ENCODE assay signal across 1 cellular context in genomic region chr6:28981391-28981832, GRCh38.
TF ChIP-seq lines count a peak whose summit lies in the region.

No MANE protein-coding gene starts in this region.

TF ChIP-seq in HepG2, 621 proteins besides CTCF, POLR2A, EP300 and RAD21 (continued from another document and continues in another):
- TF ChIP-seq FOXP4 (CRISPR knock-in tag; IDR thresholded peaks at IDR 0.05) (no peak), TERF1 (CRISPR knock-in tag; IDR thresholded peaks at IDR 0.05) (no peak), ATF3 (CRISPR knock-in tag; IDR thresholded peaks at IDR 0.05) (no peak), ZFP37 (CRISPR knock-in tag; IDR thresholded peaks at IDR 0.05; ENCODE audit: borderline replicate concordance) (no peak), ZNF256 (CRISPR knock-in tag; conservative IDR thresholded peaks at IDR 0.05) (no peak), RAD51 (IDR thresholded peaks at IDR 0.05; ENCODE audit: borderline replicate concordance) (no peak), ZHX2 (IDR thresholded peaks at IDR 0.05; ENCODE audit: low read depth) (no peak), ZHX2 (CRISPR knock-in tag; IDR thresholded peaks at IDR 0.05; ENCODE audit: borderline replicate concordance) (no peak), HDAC6 (IDR thresholded peaks at IDR 0.05; ENCODE audit: low read depth, low read length) (no peak), ZNF264 (CRISPR knock-in tag; IDR thresholded peaks at IDR 0.05) (peak; percentile 22; the same call in 1 of the 2 replicates), RFXAP (CRISPR knock-in tag; IDR thresholded peaks at IDR 0.05; ENCODE audit: borderline replicate concordance) (no peak), ZNF383 (CRISPR knock-in tag; IDR thresholded peaks at IDR 0.05; ENCODE audit: borderline replicate concordance) (no peak), ZNF20 (CRISPR knock-in tag; IDR thresholded peaks at IDR 0.05) (0 out of 2 replicates have a peak, but pooled peaks have one; percentile 10), ZSCAN21 (CRISPR knock-in tag; IDR thresholded peaks at IDR 0.05; ENCODE audit: borderline replicate concordance) (no peak), HNF1B (CRISPR knock-in tag; IDR thresholded peaks at IDR 0.05) (no peak), ZEB1 (IDR thresholded peaks at IDR 0.05; ENCODE audit: insufficient replicate concordance, low read depth) (no peak), ZNF572 (CRISPR knock-in tag; IDR thresholded peaks at IDR 0.05) (no peak), FOXK1 (CRISPR knock-in tag; IDR thresholded peaks at IDR 0.05; ENCODE audit: borderline replicate concordance, low read depth) (no peak), NFKBIZ (CRISPR knock-in tag; IDR thresholded peaks at IDR 0.05) (no peak), ZBTB20 (CRISPR knock-in tag; IDR thresholded peaks at IDR 0.05; ENCODE audit: borderline replicate concordance, low read depth) (no peak), FOSL2 (CRISPR knock-in tag; IDR thresholded peaks at IDR 0.05) (no peak), HINFP (CRISPR knock-in tag; IDR thresholded peaks at IDR 0.05; ENCODE audit: low read depth) (no peak), GLMP (CRISPR knock-in tag; IDR thresholded peaks at IDR 0.05; ENCODE audit: borderline replicate concordance) (no peak), NFKB2 (CRISPR knock-in tag; IDR thresholded peaks at IDR 0.05; ENCODE audit: borderline replicate concordance) (no peak), CHCHD3 (CRISPR knock-in tag; IDR thresholded peaks at IDR 0.05) (no peak), SIN3B (IDR thresholded peaks at IDR 0.05; ENCODE audit: low read length) (no peak), ZNF282 (IDR thresholded peaks at IDR 0.05; ENCODE audit: partially characterized antibody) (no peak), PHB2 (IDR thresholded peaks at IDR 0.05; ENCODE audit: partially characterized antibody) (no peak), SIX4 (CRISPR knock-in tag; IDR thresholded peaks at IDR 0.05) (no peak), SMARCE1 (IDR thresholded peaks at IDR 0.05; ENCODE audit: borderline replicate concordance) (no peak), PCBP2 (optimal IDR thresholded peaks at IDR 0.05; ENCODE audit: low read depth, low read length, poor library complexity, severe bottlenecking) (no peak), ZBTB42 (CRISPR knock-in tag; IDR thresholded peaks at IDR 0.05) (no peak), MIER2 (CRISPR knock-in tag; IDR thresholded peaks at IDR 0.05) (no peak), TCF7L2 (IDR thresholded peaks at IDR 0.05; ENCODE audit: low read depth, low read length) (no peak), ETS1 (CRISPR knock-in tag; IDR thresholded peaks at IDR 0.05) (no peak; the same call in 1 of the 2 replicates), ETV6 (CRISPR knock-in tag; conservative IDR thresholded peaks at IDR 0.05) (no peak), PLSCR1 (CRISPR knock-in tag; IDR thresholded peaks at IDR 0.05; ENCODE audit: borderline replicate concordance) (no peak), ZMAT3 (CRISPR knock-in tag; conservative IDR thresholded peaks at IDR 0.05) (no peak), SMAD9 (CRISPR knock-in tag; IDR thresholded peaks at IDR 0.05) (no peak), YEATS4 (CRISPR knock-in tag; IDR thresholded peaks at IDR 0.05; ENCODE audit: borderline replicate concordance) (no peak; the same call in none of the 2 replicates), ZNF530 (CRISPR knock-in tag; IDR thresholded peaks at IDR 0.05; ENCODE audit: low read depth) (no peak), DMAP1 (CRISPR knock-in tag; IDR thresholded peaks at IDR 0.05) (no peak), ZNF567 (CRISPR knock-in tag; IDR thresholded peaks at IDR 0.05; ENCODE audit: borderline replicate concordance) (no peak), THYN1 (CRISPR knock-in tag; IDR thresholded peaks at IDR 0.05; ENCODE audit: borderline replicate concordance, low read depth) (no peak), MAFF (IDR thresholded peaks at IDR 0.05; ENCODE audit: low read depth, low read length) (no peak), ZNF749 (CRISPR knock-in tag; IDR thresholded peaks at IDR 0.05; ENCODE audit: borderline replicate concordance) (no peak), RFX5 (IDR thresholded peaks at IDR 0.05; ENCODE audit: low read depth, low read length) (no peak), HOXA7 (CRISPR knock-in tag; IDR thresholded peaks at IDR 0.05) (no peak), ZBTB37 (CRISPR knock-in tag; IDR thresholded peaks at IDR 0.05) (no peak), BORCS8-MEF2B (CRISPR knock-in tag; IDR thresholded peaks at IDR 0.05) (no peak), HOXA5 (CRISPR knock-in tag; IDR thresholded peaks at IDR 0.05) (no peak; the same call in 1 of the 2 replicates)
